9 cellular contexts compared by ENCODE assay signal in the genomic region with DNA sequence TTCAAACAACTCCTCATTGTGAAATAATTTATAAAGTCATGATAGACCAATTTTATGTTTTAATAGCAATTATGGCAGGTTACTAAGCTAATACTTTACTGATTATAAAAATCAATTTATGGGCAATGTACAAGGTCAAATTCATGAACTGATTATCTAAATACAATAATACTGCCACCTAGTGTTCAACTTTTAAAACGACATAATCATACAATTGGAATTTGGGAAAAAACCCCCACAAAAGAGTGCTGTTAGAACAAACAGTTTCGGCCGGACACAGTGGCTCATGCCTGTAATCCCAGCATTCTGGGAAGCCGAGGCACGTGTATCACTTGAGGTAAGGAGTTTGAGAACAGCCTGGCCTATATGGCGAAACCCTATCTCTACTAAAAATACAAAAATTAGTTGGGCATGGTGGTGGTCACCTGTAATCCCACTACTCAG. TPM values are rescaled to one million over a fixed set of nuclear protein-coding genes. Genes with fewer than 3 reads are reported as not detected.
DNase-seq lines count a peak whose midpoint lies in the region; ATAC-seq and TF ChIP-seq lines count a peak whose summit lies in the region.
"Had no signal": no experiment of that assay in that cellular context is flagged by ENCODE, and none has a peak within 500 bp of the region (broad histone marks: within the 10 kb centered on the region; RNA-seq: fewer than 3 reads in every experiment).

No MANE protein-coding gene starts in this region.

- POLR2A ChIA-PET in activated CD4-positive, alpha-beta T cell treated with anti-CD3 and anti-CD28 coated beads for 36 hours (lab: Charles Lee) = interaction anchor here (0.7 kb wide), 1 partner anchor 1935 kb away, joined by 4 read pairs; no protein-coding TSS in a partner anchor

- peaks cover 14 to 27% (median 22%) of the 10 kb centered on the region in 3 donors for H3K4me1 Mint-ChIP-seq in naive B cell
- H3K4me1 Mint-ChIP-seq in activated naive CD4-positive, alpha-beta T cell treated with anti-CD3 and anti-CD28 coated beads, Interleukin-2, amount 10 ng/mL, durations not matched to agents 7 days and 5 days = peaks cover 17% of the 10 kb centered on the region
- peaks cover 50% of the 10 kb centered on the region for H3K4me1 Mint-ChIP-seq in activated CD4-positive, alpha-beta T cell treated with anti-CD3 and anti-CD28 coated beads for 36 hours

- H3K36me3 Mint-ChIP-seq in naive B cell = peaks cover 0 to 2% of the 10 kb centered on the region in 2 donors
- H3K36me3 Mint-ChIP-seq in activated naive CD4-positive, alpha-beta T cell treated with anti-CD3 and anti-CD28 coated beads, Interleukin-2, amount 10 ng/mL, durations not matched to agents 7 days and 5 days = peaks cover 27% of the 10 kb centered on the region
- peaks cover 14% of the 10 kb centered on the region for H3K36me3 Mint-ChIP-seq in activated CD4-positive, alpha-beta T cell treated with anti-CD3 and anti-CD28 coated beads for 36 hours (ENCODE audit: low read depth)

- TF ChIP-seq CTCF in 22Rv1 (IDR thresholded peaks at IDR 0.05) (peak; percentile 72), GM10266 (IDR thresholded peaks at IDR 0.05; ENCODE audit: control insufficient read depth, insufficient read depth, low read depth, missing control alignments) (peak; percentile 35), dorsolateral prefrontal cortex (IDR thresholded peaks at IDR 0.05 in 54 of 56, conservative IDR thresholded peaks at IDR 0.05 in 2 of 56; ENCODE audit: low read depth in 1 of 56, partially characterized antibody in 56 of 56) (peak; percentile 50 to 90 (median 72))

- no peaks in the 10 kb centered on the region for H3K9me3 Mint-ChIP-seq in naive B cell
- H3K9me3 Mint-ChIP-seq in activated naive CD4-positive, alpha-beta T cell treated with anti-CD3 and anti-CD28 coated beads, Interleukin-2, amount 10 ng/mL, durations not matched to agents 7 days and 5 days = no peaks in the 10 kb centered on the region
- H3K9me3 Mint-ChIP-seq in activated CD4-positive, alpha-beta T cell treated with anti-CD3 and anti-CD28 coated beads for 36 hours (ENCODE audit: low read depth) = no peaks in the 10 kb centered on the region
- H3K9me3 Mint-ChIP-seq: central memory CD8-positive, alpha-beta T cell had no signal

- no peak overlapping the region for H3K4me3 Mint-ChIP-seq in naive B cell
- no peak overlapping the region for H3K4me3 Mint-ChIP-seq in activated naive CD4-positive, alpha-beta T cell treated with anti-CD3 and anti-CD28 coated beads, Interleukin-2, amount 10 ng/mL, durations not matched to agents 7 days and 5 days
- H3K4me3 Mint-ChIP-seq in activated CD4-positive, alpha-beta T cell treated with anti-CD3 and anti-CD28 coated beads for 36 hours = no peak overlapping the region
- H3K4me3 Mint-ChIP-seq: central memory CD8-positive, alpha-beta T cell had no signal

- DNase-seq in GM10266 (ENCODE audit: extremely low spot score) (no peak), NCI-H510A treated with DMSO at 0.1 percent for 48 hours (lab: John Stamatoyannopoulos, UW) (peak; percentile 70), dorsolateral prefrontal cortex (no peak), naive B cell (peak; percentile 16)
- DNase-seq in activated naive CD4-positive, alpha-beta T cell treated with anti-CD3 and anti-CD28 coated beads, Interleukin-2, amount 10 ng/mL, durations not matched to agents 7 days and 5 days = no peak
- DNase-seq in activated CD4-positive, alpha-beta T cell treated with anti-CD3 and anti-CD28 coated beads for 36 hours = no peak

- no peak overlapping the region for H3K4me3 ChIP-seq in dorsolateral prefrontal cortex

- no peaks in the 10 kb centered on the region for H3K27me3 Mint-ChIP-seq in naive B cell
- no peaks in the 10 kb centered on the region for H3K27me3 Mint-ChIP-seq in activated naive CD4-positive, alpha-beta T cell treated with anti-CD3 and anti-CD28 coated beads, Interleukin-2, amount 10 ng/mL, durations not matched to agents 7 days and 5 days
- no peaks in the 10 kb centered on the region for H3K27me3 Mint-ChIP-seq in activated CD4-positive, alpha-beta T cell treated with anti-CD3 and anti-CD28 coated beads for 36 hours
- H3K27me3 Mint-ChIP-seq: central memory CD8-positive, alpha-beta T cell had no signal

- H3K27ac Mint-ChIP-seq in naive B cell = peak overlapping the region in 3 of 6 donors; percentile 23 to 90 (median 49)
- H3K27ac Mint-ChIP-seq in activated naive CD4-positive, alpha-beta T cell treated with anti-CD3 and anti-CD28 coated beads, Interleukin-2, amount 10 ng/mL, durations not matched to agents 7 days and 5 days = no peak overlapping the region
- no peak overlapping the region for H3K27ac Mint-ChIP-seq in activated CD4-positive, alpha-beta T cell treated with anti-CD3 and anti-CD28 coated beads for 36 hours

- CTCF ChIA-PET in activated naive CD4-positive, alpha-beta T cell treated with anti-CD3 and anti-CD28 coated beads, Interleukin-2, amount 10 ng/mL, durations not matched to agents 7 days and 5 days (lab: Charles Lee) = interaction anchor here (0.7 to 6.4 kb wide), 20 partner anchors 10 to 697 kb away, joined by 3 to 62 read pairs (median 6); a partner anchor contains a TSS
- CTCF ChIA-PET in activated CD4-positive, alpha-beta T cell treated with anti-CD3 and anti-CD28 coated beads for 36 hours (lab: Charles Lee) = interaction anchor here (0.6 to 6.4 kb wide), 33 partner anchors 10 to 566 kb away, joined by 3 to 88 read pairs (median 5); a partner anchor contains a TSS

- intact Hi-C loops in dorsolateral prefrontal cortex (cut with DNase I) = loop anchor here (5.0 to 10.0 kb wide), 4 partner anchors 75 to 223 kb away; a partner anchor contains a TSS
- intact Hi-C loops in activated CD4-positive, alpha-beta T cell treated with anti-CD3 and anti-CD28 coated beads for 36 hours (cut with DNase I, micrococcal nuclease) = loop anchor here (1.0 to 5.0 kb wide), 7 partner anchors 77 to 270 kb away; a partner anchor contains a TSS

- no peaks in the 10 kb centered on the region for H3K27me3 ChIP-seq in dorsolateral prefrontal cortex

- ATAC-seq in naive B cell (ENCODE audit: low read depth in 2 of 2) (no peak), HG02938 (IDR thresholded peaks at IDR 0.05; ENCODE audit: unreplicated experiment) (no peak)
- no peak for ATAC-seq in activated CD4-positive, alpha-beta T cell treated with anti-CD3 and anti-CD28 coated beads for 36 hours

- H3K27ac ChIP-seq in 22Rv1 (peak overlapping the region; percentile 33; the same call in 1 of the 2 replicates), dorsolateral prefrontal cortex (peak overlapping the region in 9 of 59 donors; percentile 0 to 53 (median 20))

RNA-seq across cellular contexts. Expression of a gene that starts 14.0 kb away (rescaled TPM):
- 10 to 100 TPM; 14.2 to 33.8 (median 25.1) TPM for total RNA-seq in dorsolateral prefrontal cortex
- 10 to 100 TPM; 49.1 to 68.3 (median 59.0) TPM for polyA plus RNA-seq in naive B cell (ENCODE audit: low read depth in 6 of 6)
- 10 to 100 TPM; 34.3 to 38.1 TPM for total RNA-seq in activated CD4-positive, alpha-beta T cell treated with anti-CD3 and anti-CD28 coated beads for 36 hours

Comparison
In these comparisons a context has a peak if more than half of its experiments do, and no peak if none do; other contexts are left out.
1. DNase-seq: peak in NCI-H510A treated with DMSO at 0.1 percent for 48 hours (single experiment) and naive B cell (single experiment); none in GM10266 (single experiment), dorsolateral prefrontal cortex (0 of 10), activated naive CD4-positive, alpha-beta T cell treated with anti-CD3 and anti-CD28 coated beads, Interleukin-2, amount 10 ng/mL, durations not matched to agents 7 days and 5 days (single experiment) and activated CD4-positive, alpha-beta T cell treated with anti-CD3 and anti-CD28 coated beads for 36 hours (single experiment).
2. Peak in every context shown above with its lines, with median percentiles within 50 percentile points of each other: CTCF ChIP-seq.